ENCODE assay signal across 2 cellular contexts in genomic region chr9:92759990-92760893, GRCh38.
TF ChIP-seq lines count a peak whose summit lies in the region.

No MANE protein-coding gene starts in this region.

TF ChIP-seq in liver, 16 proteins besides CTCF, POLR2A, EP300 and RAD21:
- TF ChIP-seq REST (IDR thresholded peaks at IDR 0.05) (no peak), TAF1 (conservative IDR thresholded peaks at IDR 0.05) (no peak), GABPA (IDR thresholded peaks at IDR 0.05 in 1 of 2, conservative IDR thresholded peaks at IDR 0.05 in 1 of 2) (no peak), EGR1 (IDR thresholded peaks at IDR 0.05; ENCODE audit: low read depth in 2 of 2) (no peak), ATF3 (IDR thresholded peaks at IDR 0.05) (no peak), FOXA1 (IDR thresholded peaks at IDR 0.05) (no peak), JUND (IDR thresholded peaks at IDR 0.05) (no peak), HNF4A (conservative IDR thresholded peaks at IDR 0.05) (peak in 1 of 2 donors; percentile 5), FOXA2 (IDR thresholded peaks at IDR 0.05) (no peak), MAX (IDR thresholded peaks at IDR 0.05) (peak; percentile 57)

TF ChIP-seq in HepG2, 621 proteins besides CTCF, POLR2A, EP300 and RAD21 (continued from another document):
- no peak for TF ChIP-seq ZNF687 (CRISPR knock-in tag; IDR thresholded peaks at IDR 0.05)
- TF ChIP-seq ZNF281 (CRISPR knock-in tag; IDR thresholded peaks at IDR 0.05; ENCODE audit: borderline replicate concordance), result no peak
- no peak for TF ChIP-seq ZNF441 (CRISPR knock-in tag; IDR thresholded peaks at IDR 0.05; ENCODE audit: borderline replicate concordance)
- no peak for TF ChIP-seq ZNF547 (CRISPR knock-in tag; IDR thresholded peaks at IDR 0.05)
- TF ChIP-seq TGIF2 (CRISPR knock-in tag; IDR thresholded peaks at IDR 0.05), result no peak
- no peak for TF ChIP-seq NAIF1 (CRISPR knock-in tag; IDR thresholded peaks at IDR 0.05; ENCODE audit: borderline replicate concordance)
- TF ChIP-seq ZBTB14 (CRISPR knock-in tag; IDR thresholded peaks at IDR 0.05), result no peak
- no peak for TF ChIP-seq SALL2 (CRISPR knock-in tag; IDR thresholded peaks at IDR 0.05)
- no peak for TF ChIP-seq HMG20B (CRISPR knock-in tag; conservative IDR thresholded peaks at IDR 0.05)
- TF ChIP-seq ZNF672 (CRISPR knock-in tag; IDR thresholded peaks at IDR 0.05), result no peak
- no peak for TF ChIP-seq AHR (CRISPR knock-in tag; IDR thresholded peaks at IDR 0.05)
- TF ChIP-seq SYNCRIP (IDR thresholded peaks at IDR 0.05; ENCODE audit: insufficient read depth, low read depth, low read length), result no peak
